ENCODE assay signal across 8 cellular contexts in genomic region chr17:16215002-16215272, GRCh38. TPM values are rescaled to one million over a fixed set of nuclear protein-coding genes. Genes with fewer than 3 reads are reported as not detected.
DNase-seq lines count a peak whose midpoint lies in the region; ATAC-seq, FAIRE-seq and TF ChIP-seq lines count a peak whose summit lies in the region.

No MANE protein-coding gene starts in this region.

- in situ Hi-C loops in astrocyte of the cerebellum (cut with HindIII; ENCODE audit: low sequenced_read_pairs): no loop called here

- H3K79me2 ChIP-seq in PC-3 (ENCODE audit: low read length): peaks cover 100% of the 10 kb centered on the region

- no peaks in the 10 kb centered on the region for H3K27me3 ChIP-seq in PC-3 (ENCODE audit: low read length)
- no peaks in the 10 kb centered on the region for H3K27me3 ChIP-seq in spleen (replicated peaks in 1 of 7)

- H3K9me2 ChIP-seq in PC-3 (replicated peaks; ENCODE audit: low read length): no peaks in the 10 kb centered on the region

- POLR2A ChIA-PET in A549 (lab: Yijun Ruan, JAX): interaction anchor here (0.5 to 4.2 kb wide), 18 partner anchors 9 to 306 kb away, joined by 3 to 57 read pairs (median 4); partner anchors contain the start of genes CENPV and UBB
- POLR2A ChIA-PET in PC-3 (lab: Charles Lee; ENCODE audit: unreplicated experiment): interaction anchor here (0.6 kb wide), 1 partner anchor 16 kb away, joined by 7 read pairs; no protein-coding TSS in a partner anchor

- no peak for TF ChIP-seq CTCF in A549 (IDR thresholded peaks at IDR 0.05)
- TF ChIP-seq CTCF in PC-3 (conservative IDR thresholded peaks at IDR 0.05; ENCODE audit: low read depth, low read length): no peak
- TF ChIP-seq CTCF in astrocyte of the cerebellum (IDR thresholded peaks at IDR 0.05; ENCODE audit: low read depth, low read length, missing control alignments): no peak
- TF ChIP-seq CTCF in spleen (IDR thresholded peaks at IDR 0.05 in 8 of 11, conservative IDR thresholded peaks at IDR 0.05 in 3 of 11): no peak

- H3K4me2 ChIP-seq in A549 (peak overlapping the region; percentile 85), PC-3 (ENCODE audit: low read length) (peak overlapping the region; percentile 89)

- H4K20me1 ChIP-seq in PC-3 (ENCODE audit: low read length): peaks cover 27% of the 10 kb centered on the region

- peak overlapping the region; percentile 87 for H2AFZ ChIP-seq in PC-3 (ENCODE audit: low read length)

- intact Hi-C loops in PC-3 (cut with micrococcal nuclease): loop anchor here (5.0 to 10.0 kb wide), 3 partner anchors 43 to 110 kb away; no protein-coding TSS in a partner anchor
- intact Hi-C loops in spleen (cut with DNase I; ENCODE audit: low total_unique reads): no loop called here

- H3K36me3 ChIP-seq in PC-3 (ENCODE audit: low read depth, low read length): no peaks in the 10 kb centered on the region
- H3K36me3 ChIP-seq in spleen: peaks cover 0 to 6% (median 0%) of the 10 kb centered on the region in 6 donors

- H3K9me3 ChIP-seq in A549 (no peaks in the 10 kb centered on the region), PC-3 (ENCODE audit: low read length) (no peaks in the 10 kb centered on the region), iPS-18c (ENCODE audit: control insufficient read depth, insufficient read depth, low read length) (no peaks in the 10 kb centered on the region), spleen (no peaks in the 10 kb centered on the region)

- no peak for TF ChIP-seq RAD21 in A549 (conservative IDR thresholded peaks at IDR 0.05 in 1 of 2, IDR thresholded peaks at IDR 0.05 in 1 of 2)

- ATAC-seq in A549 (peak; percentile 67 to 76), GM18511 (IDR thresholded peaks at IDR 0.05; ENCODE audit: unreplicated experiment) (peak; percentile 47), HG02981 (IDR thresholded peaks at IDR 0.05; ENCODE audit: unreplicated experiment) (peak; percentile 43), PC-3 (peak; percentile 48)

- BruUV-seq in PC-3 (replicated peaks; lab: Mats Ljungman, UMichigan): no TSS peak

- H3K27ac ChIP-seq in A549 (peak overlapping the region; percentile 96 to 97), PC-3 (ENCODE audit: low read length) (peak overlapping the region; percentile 86), spleen (peak overlapping the region; percentile 94 to 98 (median 96))

- CTCF ChIA-PET in A549 (lab: Yijun Ruan, JAX): interaction anchor here (1.0 to 7.5 kb wide), 7 partner anchors 9 to 90 kb away, joined by 3 to 69 read pairs (median 7); no protein-coding TSS in a partner anchor
- CTCF ChIA-PET in PC-3 (lab: Charles Lee): interaction anchor here (0.6 kb wide), 1 partner anchor 16 kb away, joined by 5 read pairs; no protein-coding TSS in a partner anchor

- WGBS in A549 (ENCODE audit: missing lambda C conversion rate): 1% methylated on average over 15 of the region's 27 CpGs
- 0 to 2% (median 1%) methylated on average over 23 to 27 of the region's 27 CpGs; no CpG with 5 or more reads in 1 of the 5 donors for WGBS in spleen, 5 donors

- TF ChIP-seq POLR2A in A549 (IDR thresholded peaks at IDR 0.05; ENCODE audit: low read length): no peak
- TF ChIP-seq POLR2A in spleen (IDR thresholded peaks at IDR 0.05): no peak

- peak; percentile 50 to 61 for DNase-seq in A549 (ENCODE audit: low read depth in 1 of 2, low spot score in 1 of 2)
- DNase-seq in PC-3: no peak
- DNase-seq in astrocyte of the cerebellum (ENCODE audit: low read depth): no peak
- no peak for DNase-seq in spleen
- DNase-seq in NCI-H2029 treated with DMSO at 0.1 percent for 48 hours (lab: John Stamatoyannopoulos, UW): no peak

- peak overlapping the region; percentile 75 for H3K4me3 ChIP-seq in A549
- peak overlapping the region; percentile 94 for H3K4me3 ChIP-seq in PC-3 (ENCODE audit: low read length)
- peak overlapping the region; percentile 80 for H3K4me3 ChIP-seq in astrocyte of the cerebellum (ENCODE audit: low read depth, low read length)
- H3K4me3 ChIP-seq in iPS-18c (ENCODE audit: insufficient read depth, low read depth, low read length): peak overlapping the region; percentile 91
- peak overlapping the region; percentile 77 to 99 (median 94) for H3K4me3 ChIP-seq in spleen

- peak overlapping the region; percentile 97 for H3K9ac ChIP-seq in PC-3 (ENCODE audit: low read length)

- peaks cover 4% of the 10 kb centered on the region for H3F3A ChIP-seq in PC-3 (ENCODE audit: low read length, unreplicated experiment)

- H3K4me1 ChIP-seq in A549 (peaks cover 34% of the 10 kb centered on the region), PC-3 (ENCODE audit: insufficient read depth, low read length) (peaks cover 32% of the 10 kb centered on the region), spleen (peaks cover 31 to 93% (median 73%) of the 10 kb centered on the region in 6 donors)

- no peak for FAIRE-seq in A549 (lab: Jason Lieb, UNC)

- no peak for TF ChIP-seq EP300 in A549 (IDR thresholded peaks at IDR 0.05)

TF ChIP-seq in A549, 52 proteins besides CTCF, POLR2A, EP300 and RAD21:
- TF ChIP-seq ELK1 (IDR thresholded peaks at IDR 0.05; ENCODE audit: low read depth, low read length) (no peak), REST (IDR thresholded peaks at IDR 0.05) (no peak), MAFK (IDR thresholded peaks at IDR 0.05; ENCODE audit: partially characterized antibody) (no peak), CHD2 (IDR thresholded peaks at IDR 0.05; ENCODE audit: low read length, partially characterized antibody) (no peak), JUN (IDR thresholded peaks at IDR 0.05) (no peak), HOXB13 (CRISPR knock-in tag; IDR thresholded peaks at IDR 0.05; ENCODE audit: low read depth) (no peak), TP53 (CRISPR knock-in tag; IDR thresholded peaks at IDR 0.05) (no peak)

RNA-seq across cellular contexts. Expression of gene NCOR1, which starts 0.4 kb away (rescaled TPM):
- polyA plus RNA-seq in A549 (2011; rRNA removed) (190 and 194 TPM in 2 replicates), A549 (2017; fragmentation: RNase III; extraction: RNeasy Plus Mini Kit Qiagen cat#74134 plus additional on column Dnase treatment) (60.8 to 65.5 TPM (median 65.5 TPM) in 3 replicates), spleen (10 to 100 TPM; 28.4 to 76.1 (median 37.2) TPM)
- 71.3 and 73.9 TPM in 2 replicates for polyA plus RNA-seq in A549 (2012; cell fraction: cytosol; rRNA removed)
- polyA plus RNA-seq in A549 (2012; cell fraction: nucleus; rRNA removed): 96.6 and 113 TPM in 2 replicates
- 421 and 515 TPM in 2 replicates for polyA minus RNA-seq in A549 (2011; rRNA and poly(A)+ RNA removed)
- total RNA-seq in PC-3 (2014; rRNA removed) (127 and 204 TPM in 2 replicates), spleen (100 to 1,000 TPM; 128 to 250 (median 152) TPM)

RNA-seq across cellular contexts. Expression of gene PIGL, which starts 2.1 kb away (rescaled TPM):
- polyA plus RNA-seq in A549 (2011; rRNA removed): 34.1 and 35.1 TPM in 2 replicates
- polyA plus RNA-seq in A549 (2012; cell fraction: cytosol; rRNA removed): 23.0 and 25.9 TPM in 2 replicates
- 80.6 and 105 TPM in 2 replicates for polyA plus RNA-seq in A549 (2012; cell fraction: nucleus; rRNA removed)
- 25.5 to 28.6 TPM (median 27.5 TPM) in 3 replicates for polyA plus RNA-seq in A549 (2017; fragmentation: RNase III; extraction: RNeasy Plus Mini Kit Qiagen cat#74134 plus additional on column Dnase treatment)
- polyA minus RNA-seq in A549 (2011; rRNA and poly(A)+ RNA removed): 21.4 and 25.7 TPM in 2 replicates
- 37.4 and 58.3 TPM in 2 replicates for total RNA-seq in PC-3 (2014; rRNA removed)
- total RNA-seq in spleen: 10 to 100 TPM; 36.4 to 81.9 (median 67.9) TPM
- polyA plus RNA-seq in spleen: 10 to 100 TPM; 14.5 to 22.3 (median 17.1) TPM

Comparison
In these comparisons a context has a peak if more than half of its experiments do, and no peak if none do; other contexts are left out.
1. DNase-seq: peak in A549 (2 of 2); none in PC-3 (single experiment), astrocyte of the cerebellum (single experiment), spleen (single experiment) and NCI-H2029 treated with DMSO at 0.1 percent for 48 hours (single experiment).
2. Peak in every context shown above with its lines, with median percentiles within 50 percentile points of each other: ATAC-seq, H3K27ac ChIP-seq and H3K4me3 ChIP-seq.